Comparison of ENCODE assay signal across 1 cellular context in the genomic region with DNA sequence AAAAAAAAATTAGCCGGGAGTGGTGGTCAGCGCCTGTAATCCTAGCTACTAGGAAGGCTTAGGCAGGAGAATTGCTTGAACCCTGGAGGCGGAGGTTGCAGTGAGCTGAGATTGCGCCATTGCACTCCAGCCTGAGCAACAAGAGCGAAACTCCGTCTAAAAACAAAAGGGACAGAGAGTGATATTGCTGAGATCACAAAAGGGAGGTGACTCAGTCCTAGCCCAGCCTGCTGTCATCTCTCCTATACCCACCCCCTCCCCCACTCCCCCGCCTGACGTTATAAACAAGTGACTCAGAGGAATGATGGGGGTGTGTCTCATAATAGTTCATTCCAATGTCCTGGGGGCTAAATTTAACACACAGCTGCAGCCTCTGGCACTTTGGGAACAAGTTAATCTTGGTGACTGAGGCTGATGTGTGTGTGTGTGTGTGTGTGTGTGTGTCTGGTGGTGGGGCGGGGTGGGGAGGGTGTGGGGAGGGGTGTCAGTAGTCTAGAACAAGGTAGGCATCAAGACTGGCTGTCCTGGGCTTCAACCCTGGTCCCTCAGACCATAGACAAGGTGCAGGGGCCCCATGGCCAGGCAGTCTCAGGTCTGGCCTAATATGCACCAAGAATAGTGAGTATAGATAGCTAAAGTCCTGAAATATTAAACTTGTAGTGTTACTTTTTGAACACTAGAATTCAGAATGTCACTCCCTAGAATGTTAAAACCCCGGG.
TF ChIP-seq lines count a peak whose summit lies in the region.

No MANE protein-coding gene starts in this region.

TF ChIP-seq in GM23338, 12 proteins besides CTCF, POLR2A, EP300 and RAD21 (continued from another document):
- TF ChIP-seq, protein P1, sequence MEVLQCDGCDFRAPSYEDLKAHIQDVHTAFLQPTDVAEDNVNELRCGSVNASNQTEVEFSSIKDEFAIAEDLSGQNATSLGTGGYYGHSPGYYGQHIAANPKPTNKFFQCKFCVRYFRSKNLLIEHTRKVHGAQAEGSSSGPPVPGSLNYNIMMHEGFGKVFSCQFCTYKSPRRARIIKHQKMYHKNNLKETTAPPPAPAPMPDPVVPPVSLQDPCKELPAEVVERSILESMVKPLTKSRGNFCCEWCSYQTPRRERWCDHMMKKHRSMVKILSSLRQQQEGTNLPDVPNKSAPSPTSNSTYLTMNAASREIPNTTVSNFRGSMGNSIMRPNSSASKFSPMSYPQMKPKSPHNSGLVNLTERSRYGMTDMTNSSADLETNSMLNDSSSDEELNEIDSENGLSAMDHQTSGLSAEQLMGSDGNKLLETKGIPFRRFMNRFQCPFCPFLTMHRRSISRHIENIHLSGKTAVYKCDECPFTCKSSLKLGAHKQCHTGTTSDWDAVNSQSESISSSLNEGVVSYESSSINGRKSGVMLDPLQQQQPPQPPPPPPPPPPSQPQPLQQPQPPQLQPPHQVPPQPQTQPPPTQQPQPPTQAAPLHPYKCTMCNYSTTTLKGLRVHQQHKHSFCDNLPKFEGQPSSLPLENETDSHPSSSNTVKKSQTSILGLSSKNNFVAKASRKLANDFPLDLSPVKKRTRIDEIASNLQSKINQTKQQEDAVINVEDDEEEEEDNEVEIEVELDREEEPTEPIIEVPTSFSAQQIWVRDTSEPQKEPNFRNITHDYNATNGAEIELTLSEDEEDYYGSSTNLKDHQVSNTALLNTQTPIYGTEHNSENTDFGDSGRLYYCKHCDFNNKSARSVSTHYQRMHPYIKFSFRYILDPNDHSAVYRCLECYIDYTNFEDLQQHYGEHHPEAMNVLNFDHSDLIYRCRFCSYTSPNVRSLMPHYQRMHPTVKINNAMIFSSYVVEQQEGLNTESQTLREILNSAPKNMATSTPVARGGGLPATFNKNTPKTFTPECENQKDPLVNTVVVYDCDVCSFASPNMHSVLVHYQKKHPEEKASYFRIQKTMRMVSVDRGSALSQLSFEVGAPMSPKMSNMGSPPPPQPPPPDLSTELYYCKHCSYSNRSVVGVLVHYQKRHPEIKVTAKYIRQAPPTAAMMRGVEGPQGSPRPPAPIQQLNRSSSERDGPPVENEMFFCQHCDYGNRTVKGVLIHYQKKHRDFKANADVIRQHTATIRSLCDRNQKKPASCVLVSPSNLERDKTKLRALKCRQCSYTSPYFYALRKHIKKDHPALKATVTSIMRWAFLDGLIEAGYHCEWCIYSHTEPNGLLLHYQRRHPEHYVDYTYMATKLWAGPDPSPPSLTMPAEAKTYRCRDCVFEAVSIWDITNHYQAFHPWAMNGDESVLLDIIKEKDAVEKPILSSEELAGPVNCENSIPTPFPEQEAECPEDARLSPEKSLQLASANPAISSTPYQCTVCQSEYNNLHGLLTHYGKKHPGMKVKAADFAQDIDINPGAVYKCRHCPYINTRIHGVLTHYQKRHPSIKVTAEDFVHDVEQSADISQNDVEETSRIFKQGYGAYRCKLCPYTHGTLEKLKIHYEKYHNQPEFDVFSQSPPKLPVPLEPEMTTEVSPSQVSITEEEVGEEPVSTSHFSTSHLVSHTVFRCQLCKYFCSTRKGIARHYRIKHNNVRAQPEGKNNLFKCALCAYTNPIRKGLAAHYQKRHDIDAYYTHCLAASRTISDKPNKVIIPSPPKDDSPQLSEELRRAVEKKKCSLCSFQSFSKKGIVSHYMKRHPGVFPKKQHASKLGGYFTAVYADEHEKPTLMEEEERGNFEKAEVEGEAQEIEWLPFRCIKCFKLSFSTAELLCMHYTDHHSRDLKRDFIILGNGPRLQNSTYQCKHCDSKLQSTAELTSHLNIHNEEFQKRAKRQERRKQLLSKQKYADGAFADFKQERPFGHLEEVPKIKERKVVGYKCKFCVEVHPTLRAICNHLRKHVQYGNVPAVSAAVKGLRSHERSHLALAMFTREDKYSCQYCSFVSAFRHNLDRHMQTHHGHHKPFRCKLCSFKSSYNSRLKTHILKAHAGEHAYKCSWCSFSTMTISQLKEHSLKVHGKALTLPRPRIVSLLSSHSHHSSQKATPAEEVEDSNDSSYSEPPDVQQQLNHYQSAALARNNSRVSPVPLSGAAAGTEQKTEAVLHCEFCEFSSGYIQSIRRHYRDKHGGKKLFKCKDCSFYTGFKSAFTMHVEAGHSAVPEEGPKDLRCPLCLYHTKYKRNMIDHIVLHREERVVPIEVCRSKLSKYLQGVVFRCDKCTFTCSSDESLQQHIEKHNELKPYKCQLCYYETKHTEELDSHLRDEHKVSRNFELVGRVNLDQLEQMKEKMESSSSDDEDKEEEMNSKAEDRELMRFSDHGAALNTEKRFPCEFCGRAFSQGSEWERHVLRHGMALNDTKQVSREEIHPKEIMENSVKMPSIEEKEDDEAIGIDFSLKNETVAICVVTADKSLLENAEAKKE (CRISPR knock-in tag; IDR thresholded peaks at IDR 0.05), result no peak
- TF ChIP-seq, protein P2, sequence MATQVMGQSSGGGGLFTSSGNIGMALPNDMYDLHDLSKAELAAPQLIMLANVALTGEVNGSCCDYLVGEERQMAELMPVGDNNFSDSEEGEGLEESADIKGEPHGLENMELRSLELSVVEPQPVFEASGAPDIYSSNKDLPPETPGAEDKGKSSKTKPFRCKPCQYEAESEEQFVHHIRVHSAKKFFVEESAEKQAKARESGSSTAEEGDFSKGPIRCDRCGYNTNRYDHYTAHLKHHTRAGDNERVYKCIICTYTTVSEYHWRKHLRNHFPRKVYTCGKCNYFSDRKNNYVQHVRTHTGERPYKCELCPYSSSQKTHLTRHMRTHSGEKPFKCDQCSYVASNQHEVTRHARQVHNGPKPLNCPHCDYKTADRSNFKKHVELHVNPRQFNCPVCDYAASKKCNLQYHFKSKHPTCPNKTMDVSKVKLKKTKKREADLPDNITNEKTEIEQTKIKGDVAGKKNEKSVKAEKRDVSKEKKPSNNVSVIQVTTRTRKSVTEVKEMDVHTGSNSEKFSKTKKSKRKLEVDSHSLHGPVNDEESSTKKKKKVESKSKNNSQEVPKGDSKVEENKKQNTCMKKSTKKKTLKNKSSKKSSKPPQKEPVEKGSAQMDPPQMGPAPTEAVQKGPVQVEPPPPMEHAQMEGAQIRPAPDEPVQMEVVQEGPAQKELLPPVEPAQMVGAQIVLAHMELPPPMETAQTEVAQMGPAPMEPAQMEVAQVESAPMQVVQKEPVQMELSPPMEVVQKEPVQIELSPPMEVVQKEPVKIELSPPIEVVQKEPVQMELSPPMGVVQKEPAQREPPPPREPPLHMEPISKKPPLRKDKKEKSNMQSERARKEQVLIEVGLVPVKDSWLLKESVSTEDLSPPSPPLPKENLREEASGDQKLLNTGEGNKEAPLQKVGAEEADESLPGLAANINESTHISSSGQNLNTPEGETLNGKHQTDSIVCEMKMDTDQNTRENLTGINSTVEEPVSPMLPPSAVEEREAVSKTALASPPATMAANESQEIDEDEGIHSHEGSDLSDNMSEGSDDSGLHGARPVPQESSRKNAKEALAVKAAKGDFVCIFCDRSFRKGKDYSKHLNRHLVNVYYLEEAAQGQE (IDR thresholded peaks at IDR 0.05; ENCODE audit: unreplicated experiment), result no peak
- TF ChIP-seq EZH2phosphoT487 (IDR thresholded peaks at IDR 0.05; ENCODE audit: unreplicated experiment) (no peak), ZNF114 (CRISPR knock-in tag; IDR thresholded peaks at IDR 0.05) (no peak), CREB1 (CRISPR knock-in tag; IDR thresholded peaks at IDR 0.05; ENCODE audit: low read depth) (no peak), ZNF331 (CRISPR knock-in tag; IDR thresholded peaks at IDR 0.05; ENCODE audit: low read depth) (no peak), POLR2AphosphoS5 (IDR thresholded peaks at IDR 0.05; ENCODE audit: low read depth) (no peak), JUNB (IDR thresholded peaks at IDR 0.05; ENCODE audit: unreplicated experiment) (no peak), EZH2 (IDR thresholded peaks at IDR 0.05; ENCODE audit: low read depth, unreplicated experiment) (no peak), NANOG (IDR thresholded peaks at IDR 0.05; ENCODE audit: borderline replicate concordance) (no peak)
- TF ChIP-seq, protein P3, sequence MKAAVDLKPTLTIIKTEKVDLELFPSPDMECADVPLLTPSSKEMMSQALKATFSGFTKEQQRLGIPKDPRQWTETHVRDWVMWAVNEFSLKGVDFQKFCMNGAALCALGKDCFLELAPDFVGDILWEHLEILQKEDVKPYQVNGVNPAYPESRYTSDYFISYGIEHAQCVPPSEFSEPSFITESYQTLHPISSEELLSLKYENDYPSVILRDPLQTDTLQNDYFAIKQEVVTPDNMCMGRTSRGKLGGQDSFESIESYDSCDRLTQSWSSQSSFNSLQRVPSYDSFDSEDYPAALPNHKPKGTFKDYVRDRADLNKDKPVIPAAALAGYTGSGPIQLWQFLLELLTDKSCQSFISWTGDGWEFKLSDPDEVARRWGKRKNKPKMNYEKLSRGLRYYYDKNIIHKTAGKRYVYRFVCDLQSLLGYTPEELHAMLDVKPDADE (IDR thresholded peaks at IDR 0.05), result no peak
